Comparison of ENCODE assay signal across 25 cellular contexts in genomic region chr2:130890941-130891669, GRCh38. TPM values are rescaled to one million over a fixed set of nuclear protein-coding genes. Genes with fewer than 3 reads are reported as not detected.
DNase-seq lines count a peak whose midpoint lies in the region; ATAC-seq, FAIRE-seq and TF ChIP-seq lines count a peak whose summit lies in the region.
"Had no signal": no experiment of that assay in that cellular context is flagged by ENCODE, and none has a peak within 500 bp of the region (broad histone marks: within the 10 kb centered on the region; RNA-seq: fewer than 3 reads in every experiment).

No MANE protein-coding gene starts in this region.

- POLR2A ChIA-PET in activated CD8-positive, alpha-beta T cell treated with anti-CD3 and anti-CD28 coated beads, Interleukin-2, amount 10 ng/mL, durations not matched to agents 7 days and 5 days (lab: Charles Lee): no interaction called here

- TF ChIP-seq CTCF in bronchial epithelial cell (IDR thresholded peaks at IDR 0.05; ENCODE audit: insufficient read depth, low read length, severe bottlenecking) (no peak), foreskin keratinocyte (conservative IDR thresholded peaks at IDR 0.05) (peak; percentile 18), colonic mucosa (IDR thresholded peaks at IDR 0.05) (no peak)

- H3K36me3 ChIP-seq in BLaER1 (0 out of 2 replicates have a peak, but pooled peaks cover 4% of the 10 kb centered on the region), bronchial epithelial cell (ENCODE audit: control insufficient read depth, insufficient read depth, low read length) (peaks cover 3% of the 10 kb centered on the region), colonic mucosa (no peaks in the 10 kb centered on the region)
- H3K36me3 ChIP-seq: BE2C had no signal

- no peaks in the 10 kb centered on the region for H3K36me3 Mint-ChIP-seq in activated CD8-positive, alpha-beta T cell treated with anti-CD3 and anti-CD28 coated beads, Interleukin-2, amount 10 ng/mL, durations not matched to agents 7 days and 5 days (ENCODE audit: low read depth)
- no peaks in the 10 kb centered on the region for H3K36me3 Mint-ChIP-seq in T-helper 2 cell treated with Interferon-gamma antibody and Interleukin-4, amounts not matched to agents 5 μg/mL and 100 μg/mL, for 36 hours (ENCODE audit: low read depth)

- no peak overlapping the region for H3K4me3 Mint-ChIP-seq in activated CD8-positive, alpha-beta T cell treated with anti-CD3 and anti-CD28 coated beads, Interleukin-2, amount 10 ng/mL, durations not matched to agents 7 days and 5 days
- H3K4me3 Mint-ChIP-seq in T-helper 2 cell treated with Interferon-gamma antibody and Interleukin-4, amounts not matched to agents 5 μg/mL and 100 μg/mL, for 36 hours: no peak overlapping the region
- H3K4me3 Mint-ChIP-seq: CD4-positive, alpha-beta T cell; HFFc6 had no signal

- H3K4me3 ChIP-seq in BLaER1 (no peak overlapping the region), bronchial epithelial cell (ENCODE audit: low read depth, low read length) (no peak overlapping the region), colonic mucosa (no peak overlapping the region)
- H3K4me3 ChIP-seq: GM12878 had no signal

- CTCF ChIA-PET in activated CD8-positive, alpha-beta T cell treated with anti-CD3 and anti-CD28 coated beads, Interleukin-2, amount 10 ng/mL, durations not matched to agents 7 days and 5 days (lab: Charles Lee): interaction anchor here (1.3 kb wide), 1 partner anchor 17 kb away, joined by 5 read pairs; no protein-coding TSS in a partner anchor

- no peaks in the 10 kb centered on the region for H3K9me3 Mint-ChIP-seq in activated CD8-positive, alpha-beta T cell treated with anti-CD3 and anti-CD28 coated beads, Interleukin-2, amount 10 ng/mL, durations not matched to agents 7 days and 5 days (ENCODE audit: insufficient read depth)
- no peaks in the 10 kb centered on the region for H3K9me3 Mint-ChIP-seq in T-helper 2 cell treated with Interferon-gamma antibody and Interleukin-4, amounts not matched to agents 5 μg/mL and 100 μg/mL, for 36 hours
- H3K9me3 Mint-ChIP-seq: CD4-positive, alpha-beta T cell; HFFc6 had no signal

- peaks cover 40% of the 10 kb centered on the region for H3K4me1 ChIP-seq in BLaER1
- H3K4me1 ChIP-seq in foreskin keratinocyte: peaks cover 20% of the 10 kb centered on the region
- H3K4me1 ChIP-seq in colonic mucosa: no peaks in the 10 kb centered on the region
- H3K4me1 ChIP-seq: BE2C, Caco-2 had no signal

- no peak for FAIRE-seq in bronchial epithelial cell (lab: Jason Lieb, UNC)
- FAIRE-seq: GM12878 had no signal

- intact Hi-C loops in colonic mucosa (cut with DNase I): no loop called here

- H3K27me3 Mint-ChIP-seq in activated CD8-positive, alpha-beta T cell treated with anti-CD3 and anti-CD28 coated beads, Interleukin-2, amount 10 ng/mL, durations not matched to agents 7 days and 5 days (ENCODE audit: low read depth): peaks cover 5% of the 10 kb centered on the region
- peaks cover 12% of the 10 kb centered on the region for H3K27me3 Mint-ChIP-seq in T-helper 2 cell treated with Interferon-gamma antibody and Interleukin-4, amounts not matched to agents 5 μg/mL and 100 μg/mL, for 36 hours (ENCODE audit: low read depth)

- no peaks in the 10 kb centered on the region for H3K27me3 ChIP-seq in BLaER1
- H3K27me3 ChIP-seq in bronchial epithelial cell (ENCODE audit: control insufficient read depth, insufficient read depth, low read length): no peaks in the 10 kb centered on the region
- no peaks in the 10 kb centered on the region for H3K27me3 ChIP-seq in foreskin keratinocyte
- H3K27me3 ChIP-seq in colonic mucosa: no peaks in the 10 kb centered on the region
- H3K27me3 ChIP-seq: BE2C had no signal

- ATAC-seq in foreskin keratinocyte: peak; percentile 89
- ATAC-seq in activated CD8-positive, alpha-beta T cell treated with anti-CD3 and anti-CD28 coated beads, Interleukin-2, amount 10 ng/mL, durations not matched to agents 7 days and 5 days: no peak
- ATAC-seq: GM12878 had no signal

- peak; percentile 21 for DNase-seq in HT1080 (ENCODE audit: low read depth)
- DNase-seq in bronchial epithelial cell (ENCODE audit: low read depth): peak; percentile 73
- DNase-seq in foreskin keratinocyte: peak; percentile 51 to 81
- no peak for DNase-seq in activated CD8-positive, alpha-beta T cell treated with anti-CD3 and anti-CD28 coated beads, Interleukin-2, amount 10 ng/mL, durations not matched to agents 7 days and 5 days
- no peak for DNase-seq in T-helper 2 cell treated with Interferon-gamma antibody and Interleukin-4, amounts not matched to agents 5 μg/mL and 100 μg/mL, for 36 hours (ENCODE audit: low spot score)
- no peak for DNase-seq in superior temporal gyrus (ENCODE audit: extremely low spot score)
- DNase-seq in colonic mucosa: no peak
- DNase-seq: BE2C; Caco-2; CD4-positive, alpha-beta T cell; DMS 273 treated with DMSO at 0.1 percent for 48 hours; H7; HFFc6; KBM-7; NCI-H1105 treated with DMSO at 0.1 percent for 48 hours; NCI-H2081; NCI-H2171 treated with DMSO at 0.1 percent for 48 hours; NCI-H524 treated with DMSO at 0.1 percent for 48 hours; OCI-M1; RPMI8226; SIG-M5; SK-N-SH had no signal

- peak overlapping the region; percentile 61; the same call in 1 of the 2 replicates for H3K4me2 ChIP-seq in BLaER1
- H3K4me2 ChIP-seq: SK-N-SH had no signal

- H3K9ac ChIP-seq in BLaER1 (no peak overlapping the region), colonic mucosa (ENCODE audit: low read depth in 2 of 2, low read length in 2 of 2) (no peak overlapping the region)
- H3K9ac ChIP-seq: SK-N-SH had no signal

- H3K27ac ChIP-seq in BLaER1 (0 out of 2 replicates have a peak overlapping the region, but pooled peaks have one; percentile 71), foreskin keratinocyte (peak overlapping the region; percentile 32), colonic mucosa (no peak overlapping the region)
- H3K27ac ChIP-seq: HL-60 had no signal

- no peak overlapping the region for H3K27ac Mint-ChIP-seq in activated CD8-positive, alpha-beta T cell treated with anti-CD3 and anti-CD28 coated beads, Interleukin-2, amount 10 ng/mL, durations not matched to agents 7 days and 5 days
- no peak overlapping the region for H3K27ac Mint-ChIP-seq in T-helper 2 cell treated with Interferon-gamma antibody and Interleukin-4, amounts not matched to agents 5 μg/mL and 100 μg/mL, for 36 hours
- H3K27ac Mint-ChIP-seq: CD4-positive, alpha-beta T cell; HFFc6 had no signal

- H4K20me1 ChIP-seq in BLaER1: no peaks in the 10 kb centered on the region

- H3K9me3 ChIP-seq in BLaER1 (peaks cover 6% of the 10 kb centered on the region), colonic mucosa (no peaks in the 10 kb centered on the region)
- H3K9me3 ChIP-seq: BE2C, Caco-2, SK-N-SH had no signal

- H3K4me1 Mint-ChIP-seq in activated CD8-positive, alpha-beta T cell treated with anti-CD3 and anti-CD28 coated beads, Interleukin-2, amount 10 ng/mL, durations not matched to agents 7 days and 5 days (ENCODE audit: low read depth): no peaks in the 10 kb centered on the region
- no peaks in the 10 kb centered on the region for H3K4me1 Mint-ChIP-seq in T-helper 2 cell treated with Interferon-gamma antibody and Interleukin-4, amounts not matched to agents 5 μg/mL and 100 μg/mL, for 36 hours (ENCODE audit: low read depth)

RNA-seq across cellular contexts. Expression of gene ARHGEF4, which starts 54.4 kb away (rescaled TPM):
- 0.72 and 1.2 TPM in 2 replicates for total RNA-seq in HT1080 (2014; rRNA removed; shearing (Covaris generic))
- polyA plus RNA-seq in HT1080 (2015; cell fraction: cytosol; rRNA removed): 0.06 and 0.10 TPM in 2 replicates
- 0.69 and 0.88 TPM in 2 replicates for polyA plus RNA-seq in HT1080 (2015; cell fraction: nucleus; rRNA removed)
- total RNA-seq in bronchial epithelial cell (74.8 and 107 TPM in 2 replicates), foreskin keratinocyte (22.5 and 22.9 TPM in 2 replicates), colonic mucosa (1 to 10 TPM; 1.6 to 2.6 TPM)
- polyA plus RNA-seq in foreskin keratinocyte: 13.8 and 14.1 TPM in 2 replicates
- total RNA-seq in activated CD8-positive, alpha-beta T cell treated with anti-CD3 and anti-CD28 coated beads, Interleukin-2, amount 10 ng/mL, durations not matched to agents 7 days and 5 days: 1 to 10 TPM; 2.9 to 3.3 TPM

Comparison
In these comparisons a context has a peak if more than half of its experiments do, and no peak if none do; other contexts are left out.
1. DNase-seq: peak in HT1080 (single experiment), bronchial epithelial cell (single experiment) and foreskin keratinocyte (2 of 2); none in activated CD8-positive, alpha-beta T cell treated with anti-CD3 and anti-CD28 coated beads, Interleukin-2, amount 10 ng/mL, durations not matched to agents 7 days and 5 days (single experiment), T-helper 2 cell treated with Interferon-gamma antibody and Interleukin-4, amounts not matched to agents 5 μg/mL and 100 μg/mL, for 36 hours (single experiment), superior temporal gyrus (single experiment) and colonic mucosa (single experiment).